Comparison of ENCODE assay signal across 21 cellular contexts in the genomic region with DNA sequence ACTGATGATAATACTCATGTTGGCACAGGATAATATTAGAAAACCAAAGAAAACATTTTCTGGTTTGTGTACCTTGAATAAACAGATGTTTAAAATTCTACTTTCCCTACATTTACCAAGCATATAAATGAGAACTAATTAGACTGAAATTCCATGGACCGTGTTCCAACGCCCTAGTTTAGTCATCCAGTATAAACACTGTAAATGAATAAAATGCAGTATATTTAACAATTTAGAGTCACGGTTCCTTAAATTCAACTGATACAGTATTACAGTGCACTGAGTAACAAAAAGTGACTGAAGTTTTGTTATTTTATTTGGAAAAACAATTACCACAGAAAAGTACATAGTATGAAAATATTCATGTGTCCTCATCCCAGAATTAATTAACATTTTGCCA.
A peak's percentile ranks its signal among the peaks of the same experiment; 100 is the strongest.
DNase-seq lines count a peak whose midpoint lies in the region; ATAC-seq, FAIRE-seq and TF ChIP-seq lines count a peak whose summit lies in the region.
"Had no signal": no experiment of that assay in that cellular context is flagged by ENCODE, and none has a peak within 500 bp of the region (broad histone marks: within the 10 kb centered on the region; RNA-seq: fewer than 3 reads in every experiment).

No MANE protein-coding gene starts in this region.

- ATAC-seq in GM21526 (IDR thresholded peaks at IDR 0.05; ENCODE audit: low FRiP score, unreplicated experiment), result no peak
- no peak for ATAC-seq in GM19328 (IDR thresholded peaks at IDR 0.05; ENCODE audit: unreplicated experiment)

- H3K27me3 ChIP-seq in ACC112 (ENCODE audit: insufficient read depth, low read length) (no peaks in the 10 kb centered on the region), HUES6 (ENCODE audit: control insufficient read depth, insufficient read depth, low read length) (no peaks in the 10 kb centered on the region), keratinocyte (ENCODE audit: control insufficient read depth, extremely low read depth, insufficient read depth, low read length) (no peaks in the 10 kb centered on the region)
- H3K27me3 ChIP-seq: right atrium auricular region had no signal

- no peaks in the 10 kb centered on the region for H3K9me3 Mint-ChIP-seq in activated T-cell treated with anti-CD3 and anti-CD28 coated beads, Interleukin-2, amount 50 U/mL, for 24 hours

- H3K36me3 Mint-ChIP-seq in activated T-cell treated with anti-CD3 and anti-CD28 coated beads, Interleukin-2, amount 50 U/mL, for 24 hours (ENCODE audit: low read depth), result no peaks in the 10 kb centered on the region
- H3K36me3 Mint-ChIP-seq: naive B cell had no signal

- H3K9ac ChIP-seq in HUES6 (ENCODE audit: low read length) (no peak overlapping the region), keratinocyte (ENCODE audit: control insufficient read depth, extremely low read depth, insufficient read depth, low read length) (no peak overlapping the region)

- H3K4me3 ChIP-seq in ACC112 (ENCODE audit: low read depth, low read length) (peak overlapping the region; percentile 32; the same call in 1 of the 2 replicates), HUES6 (ENCODE audit: low read depth, low read length) (no peak overlapping the region), keratinocyte (ENCODE audit: control insufficient read depth in 2 of 3, extremely low read depth in 1 of 3, insufficient read depth in 2 of 3, low read depth in 1 of 3, low read length in 3 of 3) (no peak overlapping the region)
- H3K4me3 ChIP-seq: right atrium auricular region had no signal

- dilution Hi-C loops in keratinocyte (cut with MboI; ENCODE audit: extremely low pct_ligation_motif_present, low sequenced_read_pairs), result no loop called here

- H3K36me3 ChIP-seq in ACC112 (ENCODE audit: insufficient read depth, low read length), result no peaks in the 10 kb centered on the region
- H3K36me3 ChIP-seq in HUES6 (ENCODE audit: control insufficient read depth, insufficient read depth, low read length), result no peaks in the 10 kb centered on the region
- H3K36me3 ChIP-seq in keratinocyte (ENCODE audit: control insufficient read depth in 2 of 2, extremely low read depth in 1 of 2, insufficient read depth in 2 of 2, low read length in 2 of 2), result no peaks in the 10 kb centered on the region
- H3K36me3 ChIP-seq: right atrium auricular region had no signal

- FAIRE-seq in keratinocyte (lab: Jason Lieb, UNC), result peak; percentile 17
- FAIRE-seq: A204.1 had no signal

- peak overlapping the region; percentile 73 for H2AFZ ChIP-seq in ACC112 (ENCODE audit: low read length, unreplicated experiment)
- no peak overlapping the region for H2AFZ ChIP-seq in keratinocyte (ENCODE audit: control insufficient read depth, low read length)

- no peak for TF ChIP-seq CTCF in keratinocyte (optimal IDR thresholded peaks at IDR 0.05 in 1 of 3, IDR thresholded peaks at IDR 0.05 in 1 of 3, conservative IDR thresholded peaks at IDR 0.05 in 1 of 3; ENCODE audit: extremely low read depth in 1 of 3, insufficient read depth in 2 of 3, low read length in 3 of 3)

- no peaks in the 10 kb centered on the region for H3K79me2 ChIP-seq in ACC112 (ENCODE audit: control insufficient read depth, insufficient read depth, low read length, unreplicated experiment)
- no peaks in the 10 kb centered on the region for H3K79me2 ChIP-seq in keratinocyte (ENCODE audit: control insufficient read depth, insufficient read depth, low read length)

- peaks cover 2% of the 10 kb centered on the region for H3K27me3 Mint-ChIP-seq in activated T-cell treated with anti-CD3 and anti-CD28 coated beads, Interleukin-2, amount 50 U/mL, for 24 hours

- peaks cover 18% of the 10 kb centered on the region for H3K4me1 Mint-ChIP-seq in activated T-cell treated with anti-CD3 and anti-CD28 coated beads, Interleukin-2, amount 50 U/mL, for 24 hours (ENCODE audit: low read depth)
- H3K4me1 Mint-ChIP-seq: naive B cell had no signal

- H3K27ac ChIP-seq in ACC112 (ENCODE audit: low read depth, low read length) (peak overlapping the region; percentile 100), HUES6 (ENCODE audit: low read depth, low read length) (peak overlapping the region; percentile 55; the same call in 1 of the 2 replicates), keratinocyte (ENCODE audit: control insufficient read depth, insufficient read depth, low read length) (no peak overlapping the region)
- H3K27ac ChIP-seq: right atrium auricular region had no signal

- DNase-seq in astrocyte of the hippocampus (ENCODE audit: low read depth, low spot score) (peak; percentile 24), keratinocyte (ENCODE audit: low read depth, low spot score) (no peak), T-helper 9 cell (no peak)
- DNase-seq in activated T-cell treated with anti-CD3 and anti-CD28 coated beads, Interleukin-2, amount 50 U/mL, for 24 hours, result no peak
- DNase-seq: activated CD4-positive, alpha-beta T cell treated with anti-CD3 and anti-CD28 coated beads for 4 hours; activated naive CD4-positive, alpha-beta T cell treated with anti-CD3 and anti-CD28 coated beads, Interleukin-2, amount 50 U/mL, for 16 hours; aorta; DND-41; effector CD4-positive, alpha-beta T cell; H7; naive B cell; NCI-H1436; NCI-H510A treated with DMSO at 0.1 percent for 48 hours; nucleus accumbens; RPMI8226 had no signal

- H3K9me1 ChIP-seq in keratinocyte (ENCODE audit: control insufficient read depth, extremely low read depth, insufficient read depth, low read length), result no peaks in the 10 kb centered on the region

- no peak overlapping the region for H3K4me3 Mint-ChIP-seq in activated T-cell treated with anti-CD3 and anti-CD28 coated beads, Interleukin-2, amount 50 U/mL, for 24 hours
- H3K4me3 Mint-ChIP-seq: naive B cell had no signal

- H3K9me3 ChIP-seq in HUES6 (ENCODE audit: control insufficient read depth, insufficient read depth, low read depth, low read length) (no peaks in the 10 kb centered on the region), keratinocyte (ENCODE audit: control insufficient read depth, low read depth, low read length) (no peaks in the 10 kb centered on the region)
- H3K9me3 ChIP-seq: right atrium auricular region had no signal

- H3K27ac Mint-ChIP-seq in activated T-cell treated with anti-CD3 and anti-CD28 coated beads, Interleukin-2, amount 50 U/mL, for 24 hours, result no peak overlapping the region
- H3K27ac Mint-ChIP-seq: naive B cell had no signal

- peak overlapping the region; percentile 57 for H3K4me2 ChIP-seq in keratinocyte (ENCODE audit: control insufficient read depth, extremely low read depth, insufficient read depth, low read depth, low read length)

- H4K20me1 ChIP-seq in keratinocyte (ENCODE audit: control insufficient read depth, extremely low read depth, insufficient read depth, low read length), result no peaks in the 10 kb centered on the region

- H3K4me1 ChIP-seq in ACC112 (ENCODE audit: control insufficient read depth, insufficient read depth, low read length, unreplicated experiment) (peaks cover 46% of the 10 kb centered on the region), HUES6 (ENCODE audit: control insufficient read depth, insufficient read depth, low read length) (peaks cover 24% of the 10 kb centered on the region), keratinocyte (ENCODE audit: control insufficient read depth, extremely low read depth, insufficient read depth, low read length) (peaks cover 37% of the 10 kb centered on the region)
